ENCODE assay signal across 11 cellular contexts in genomic region chr10:12635127-12635541, GRCh38.
DNase-seq lines count a peak whose midpoint lies in the region; ATAC-seq and TF ChIP-seq lines count a peak whose summit lies in the region.
"Had no signal": no experiment of that assay in that cellular context is flagged by ENCODE, and none has a peak within 500 bp of the region (broad histone marks: within the 10 kb centered on the region; RNA-seq: fewer than 3 reads in every experiment).

No MANE protein-coding gene starts in this region.

- no peaks in the 10 kb centered on the region for H3F3A ChIP-seq in PC-3 (ENCODE audit: low read length, unreplicated experiment)

- H3K79me2 ChIP-seq in PC-3 (ENCODE audit: low read length), result no peaks in the 10 kb centered on the region
- no peaks in the 10 kb centered on the region for H3K79me2 ChIP-seq in osteoblast (ENCODE audit: insufficient read depth, low read length)

- ATAC-seq in PC-3 (peak; percentile 67), GM21390 (IDR thresholded peaks at IDR 0.05; ENCODE audit: unreplicated experiment) (no peak), mucosa of descending colon (no peak)
- ATAC-seq: Panc1 had no signal

- H2AFZ ChIP-seq in PC-3 (ENCODE audit: low read length) (no peak overlapping the region), osteoblast (ENCODE audit: low read length) (no peak overlapping the region)

- TF ChIP-seq CTCF in PC-3 (conservative IDR thresholded peaks at IDR 0.05; ENCODE audit: low read depth, low read length) (no peak), osteoblast (IDR thresholded peaks at IDR 0.05; ENCODE audit: extremely low read depth, low read depth, low read length) (no peak), mucosa of descending colon (IDR thresholded peaks at IDR 0.05) (no peak)

- H3K4me1 ChIP-seq in PC-3 (ENCODE audit: insufficient read depth, low read length) (peaks cover 23% of the 10 kb centered on the region), osteoblast (ENCODE audit: insufficient read depth, low read length) (no peaks in the 10 kb centered on the region), mucosa of descending colon (ENCODE audit: low read depth) (peaks cover 40% of the 10 kb centered on the region)

- POLR2A ChIA-PET in PC-3 (lab: Charles Lee; ENCODE audit: unreplicated experiment), result no interaction called here

- H3K27ac ChIP-seq in PC-3 (ENCODE audit: low read length), result peak overlapping the region; percentile 83
- H3K27ac ChIP-seq in osteoblast (ENCODE audit: low read depth, low read length), result no peak overlapping the region

- H3K27me3 ChIP-seq in PC-3 (ENCODE audit: low read length), result no peaks in the 10 kb centered on the region
- no peaks in the 10 kb centered on the region for H3K27me3 ChIP-seq in osteoblast (ENCODE audit: insufficient read depth, low read length)

- BruUV-seq in PC-3 (replicated peaks; lab: Mats Ljungman, UMichigan), result no TSS peak

- intact Hi-C loops in PC-3 (cut with micrococcal nuclease), result no loop called here
- intact Hi-C loops in mucosa of descending colon (cut with DNase I, micrococcal nuclease), result no loop called here

- H4K20me1 ChIP-seq in PC-3 (ENCODE audit: low read length), result no peaks in the 10 kb centered on the region
- no peaks in the 10 kb centered on the region for H4K20me1 ChIP-seq in osteoblast (ENCODE audit: insufficient read depth, low read length)

- H3K36me3 ChIP-seq in PC-3 (ENCODE audit: low read depth, low read length), result no peaks in the 10 kb centered on the region
- no peaks in the 10 kb centered on the region for H3K36me3 ChIP-seq in osteoblast (ENCODE audit: insufficient read depth, low read length)
- no peaks in the 10 kb centered on the region for H3K36me3 ChIP-seq in mucosa of descending colon (ENCODE audit: low read depth)

- CTCF ChIA-PET in PC-3 (lab: Charles Lee), result no interaction called here

- H3K9ac ChIP-seq in PC-3 (ENCODE audit: low read length), result peak overlapping the region; percentile 63

- peak; percentile 15 for DNase-seq in Daoy (ENCODE audit: low read depth)
- DNase-seq in PC-3, result peak; percentile 62
- DNase-seq in activated naive CD4-positive, alpha-beta T cell treated with anti-CD3 and anti-CD28 coated beads, Interleukin-2, amount 50 U/mL, for 16 hours, result peak; percentile 25
- DNase-seq in osteoblast (ENCODE audit: insufficient read length, low spot score, missing footprints), result peak; percentile 32
- DNase-seq in NOMO-1 treated with DMSO at 0.1 percent for 48 hours (lab: John Stamatoyannopoulos, UW; ENCODE audit: unreplicated experiment), result no peak
- no peak for DNase-seq in mucosa of descending colon
- DNase-seq in AG20443 (ENCODE audit: low spot score), result no peak
- DNase-seq: amygdala, NCI-H187 treated with DMSO at 0.1 percent for 48 hours had no signal

- peak overlapping the region; percentile 20; the same call in 1 of the 2 replicates for H3K4me2 ChIP-seq in PC-3 (ENCODE audit: low read length)
- no peak overlapping the region for H3K4me2 ChIP-seq in osteoblast (ENCODE audit: insufficient read depth, low read length)

- H3K4me3 ChIP-seq in PC-3 (ENCODE audit: low read length), result no peak overlapping the region
- H3K4me3 ChIP-seq in osteoblast (ENCODE audit: insufficient read depth, low read length), result no peak overlapping the region
- H3K4me3 ChIP-seq in mucosa of descending colon, result no peak overlapping the region

- no peaks in the 10 kb centered on the region for H3K9me2 ChIP-seq in PC-3 (replicated peaks; ENCODE audit: low read length)

- no peaks in the 10 kb centered on the region for H3K9me3 ChIP-seq in PC-3 (ENCODE audit: low read length)
- H3K9me3 ChIP-seq in osteoblast (ENCODE audit: low read depth, low read length), result no peaks in the 10 kb centered on the region
- H3K9me3 ChIP-seq in mucosa of descending colon, result no peaks in the 10 kb centered on the region

Comparison
In these comparisons a context has a peak if more than half of its experiments do, and no peak if none do; other contexts are left out.
1. DNase-seq: peak in Daoy (single experiment), PC-3 (single experiment), activated naive CD4-positive, alpha-beta T cell treated with anti-CD3 and anti-CD28 coated beads, Interleukin-2, amount 50 U/mL, for 16 hours (single experiment) and osteoblast (single experiment); none in NOMO-1 treated with DMSO at 0.1 percent for 48 hours (single experiment), mucosa of descending colon (0 of 3) and AG20443 (single experiment).